In the genomic region with DNA sequence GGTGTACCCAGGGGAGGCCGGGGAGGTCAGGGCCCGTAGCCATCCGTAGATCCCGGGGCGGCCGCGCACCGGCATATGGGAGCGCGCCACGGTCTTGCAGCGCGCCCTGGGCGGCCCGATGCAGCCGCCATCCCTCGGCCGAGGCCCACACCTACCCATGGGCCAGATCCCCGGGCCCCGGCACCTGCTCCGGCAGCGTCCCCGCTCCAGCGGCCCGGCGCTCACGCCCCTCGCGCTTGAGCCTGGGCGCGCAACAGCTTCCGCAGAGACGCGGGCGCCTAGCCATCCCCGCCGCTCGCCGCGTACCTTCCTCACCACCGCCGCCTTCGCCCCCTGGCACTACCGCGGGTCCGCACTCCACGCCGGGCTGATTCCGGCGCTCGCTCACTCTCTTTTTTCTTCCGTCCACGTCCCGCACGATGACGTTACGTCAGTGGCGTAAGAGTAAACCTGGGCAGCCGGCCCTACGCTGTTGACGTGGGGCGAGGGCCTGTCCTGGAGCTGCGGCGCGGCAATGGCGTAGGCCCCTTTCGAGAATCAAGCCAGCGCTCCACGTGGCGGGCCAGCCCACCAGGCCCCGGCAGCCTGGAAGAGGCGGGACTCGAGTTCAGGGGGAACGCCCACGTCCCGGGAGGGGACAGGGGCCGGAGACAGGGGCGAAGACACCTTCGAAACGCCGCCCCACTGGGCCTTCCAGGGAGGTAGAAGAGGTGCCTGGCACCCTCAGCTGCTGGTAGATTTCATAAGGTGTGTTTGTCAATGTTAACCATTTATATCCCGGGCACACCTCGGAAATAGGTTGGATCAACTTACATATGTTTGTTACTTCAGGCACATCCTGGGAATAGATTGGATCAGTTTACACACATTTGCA, we compare ENCODE assay signal across 8 cellular contexts. TPM values are rescaled to one million over a fixed set of nuclear protein-coding genes. Genes with fewer than 3 reads are reported as not detected.
DNase-seq lines count a peak whose midpoint lies in the region; ATAC-seq and TF ChIP-seq lines count a peak whose summit lies in the region.

ALDH18A1 (minus strand) TSS at position 421 of the 874 bp plus-strand sequence. CDS start 3,334 bp downstream, outside the sequence.

- CTCF ChIA-PET in AG04450 (lab: Charles Lee) (interaction anchor here (0.5 to 3.7 kb wide), 4 partner anchors 21 to 207 kb away, joined by 3 to 32 read pairs (median 6); partner anchors contain the start of gene TCTN3), WTC11 (lab: Charles Lee) (interaction anchor here (1.2 to 4.3 kb wide), 2 partner anchors 37 to 209 kb away, joined by 3 to 24 read pairs; partner anchors contain the start of gene TCTN3)

- H3K4me3 ChIP-seq in AG04450 (ENCODE audit: low read depth, low read length) (peak within 1 kb of the TSS; percentile 95), cardiac fibroblast (replicated peaks in 1 of 2; ENCODE audit: low read depth in 2 of 2, low read length in 2 of 2) (peak within 1 kb of the TSS; percentile 89 to 93), spleen (peak within 1 kb of the TSS; percentile 75 to 97 (median 90))

- intact Hi-C loops in spleen (cut with DNase I; ENCODE audit: low total_unique reads): no loop called here

- H3K4me1 Mint-ChIP-seq in WTC11: peaks cover 13% of the 10 kb centered on the region
- H3K4me1 Mint-ChIP-seq in immature natural killer cell: peaks cover 19 to 33% of the 10 kb centered on the region in 2 donors

- peak; percentile 82 for DNase-seq in AG04450 (ENCODE audit: low read depth, low spot score)
- DNase-seq in NCI-H345 (lab: John Stamatoyannopoulos, UW): peak; percentile 79
- peak; percentile 90 for DNase-seq in WTC11 (ENCODE audit: low spot score)
- DNase-seq in cardiac fibroblast (ENCODE audit: low read depth in 2 of 2): peak; percentile 92 to 93
- peak; percentile 92 to 93 (median 92) for DNase-seq in immature natural killer cell
- peak; percentile 97 for DNase-seq in spleen

- peak within 1 kb of the TSS; percentile 39 for H3K27ac ChIP-seq in AG04450 (ENCODE audit: low read depth, low read length)
- H3K27ac ChIP-seq in spleen: peak within 1 kb of the TSS in 7 of 8 donors; percentile 13 to 81 (median 62)

- WGBS in spleen, 5 donors: 0 to 1% (median 0%) methylated on average over 35 to 83 of the region's 83 CpGs

- H3K27ac Mint-ChIP-seq in WTC11: peak within 1 kb of the TSS; percentile 86; the same call in 1 of the 2 replicates
- peak within 1 kb of the TSS; percentile 83 to 94 (median 92) for H3K27ac Mint-ChIP-seq in immature natural killer cell

- H3K9me3 ChIP-seq in AG04450 (ENCODE audit: control insufficient read depth, insufficient read depth, low read length) (peaks cover under 1% of the 10 kb centered on the region), spleen (peaks cover 0 to 4% (median 2%) of the 10 kb centered on the region in 8 donors)

- no peak for TF ChIP-seq POLR2A in spleen (IDR thresholded peaks at IDR 0.05)

- peaks cover 3 to 31% (median 16%) of the 10 kb centered on the region in 6 donors for H3K4me1 ChIP-seq in spleen

- peaks cover 22% of the 10 kb centered on the region for H3K36me3 Mint-ChIP-seq in WTC11
- peaks cover 14 to 21% (median 14%) of the 10 kb centered on the region in 3 donors for H3K36me3 Mint-ChIP-seq in immature natural killer cell

- H3K27me3 ChIP-seq in AG04450 (ENCODE audit: control insufficient read depth, insufficient read depth, low read length): no peaks in the 10 kb centered on the region
- H3K27me3 ChIP-seq in spleen (replicated peaks in 1 of 7): no peaks in the 10 kb centered on the region

- peaks cover 0 to 17% (median 10%) of the 10 kb centered on the region in 6 donors for H3K36me3 ChIP-seq in spleen

- peaks cover 3% of the 10 kb centered on the region for H3K27me3 Mint-ChIP-seq in WTC11 (ENCODE audit: low read depth)
- peaks cover 0 to 6% (median 2%) of the 10 kb centered on the region in 3 donors for H3K27me3 Mint-ChIP-seq in immature natural killer cell (ENCODE audit: low read depth in 3 of 3)

- POLR2A ChIA-PET in AG04450 (lab: Yijun Ruan, JAX) (interaction anchor here (0.6 to 1.4 kb wide), 3 partner anchors 15 to 225 kb away, joined by 3 to 5 read pairs (median 3); partner anchors contain the start of gene TCTN3), WTC11 (lab: Charles Lee) (interaction anchor here (0.5 to 1.2 kb wide), 3 partner anchors 20 to 409 kb away, joined by 3 to 5 read pairs (median 3); no protein-coding TSS in a partner anchor)

- ATAC-seq in GM18867 (IDR thresholded peaks at IDR 0.05; ENCODE audit: unreplicated experiment): peak; percentile 88
- peak; percentile 83 for ATAC-seq in HG03097 (IDR thresholded peaks at IDR 0.05; ENCODE audit: low FRiP score, unreplicated experiment)
- ATAC-seq in WTC11: peak; percentile 91

- H3K9me3 Mint-ChIP-seq in WTC11 (peaks cover 8% of the 10 kb centered on the region), immature natural killer cell (no peaks in the 10 kb centered on the region)

- peak within 1 kb of the TSS; percentile 98 for H3K4me3 Mint-ChIP-seq in WTC11
- peak within 1 kb of the TSS; percentile 96 to 100 (median 97) for H3K4me3 Mint-ChIP-seq in immature natural killer cell

- TF ChIP-seq CTCF in AG04450 (IDR thresholded peaks at IDR 0.05; ENCODE audit: low read depth, low read length): no peak
- TF ChIP-seq CTCF in WTC11 (IDR thresholded peaks at IDR 0.05): no peak
- no peak for TF ChIP-seq CTCF in cardiac fibroblast (IDR thresholded peaks at IDR 0.05; ENCODE audit: low read depth, low read length)
- TF ChIP-seq CTCF in spleen (IDR thresholded peaks at IDR 0.05 in 8 of 11, conservative IDR thresholded peaks at IDR 0.05 in 3 of 11): no peak

TF ChIP-seq in WTC11, 78 proteins besides CTCF, POLR2A, EP300 and RAD21 (continues in another document):
- TF ChIP-seq ARID4B (CRISPR knock-in tag; IDR thresholded peaks at IDR 0.05; ENCODE audit: borderline replicate concordance) (peak; percentile 81), RORB (CRISPR knock-in tag; IDR thresholded peaks at IDR 0.05) (no peak)
- TF ChIP-seq, protein P1, sequence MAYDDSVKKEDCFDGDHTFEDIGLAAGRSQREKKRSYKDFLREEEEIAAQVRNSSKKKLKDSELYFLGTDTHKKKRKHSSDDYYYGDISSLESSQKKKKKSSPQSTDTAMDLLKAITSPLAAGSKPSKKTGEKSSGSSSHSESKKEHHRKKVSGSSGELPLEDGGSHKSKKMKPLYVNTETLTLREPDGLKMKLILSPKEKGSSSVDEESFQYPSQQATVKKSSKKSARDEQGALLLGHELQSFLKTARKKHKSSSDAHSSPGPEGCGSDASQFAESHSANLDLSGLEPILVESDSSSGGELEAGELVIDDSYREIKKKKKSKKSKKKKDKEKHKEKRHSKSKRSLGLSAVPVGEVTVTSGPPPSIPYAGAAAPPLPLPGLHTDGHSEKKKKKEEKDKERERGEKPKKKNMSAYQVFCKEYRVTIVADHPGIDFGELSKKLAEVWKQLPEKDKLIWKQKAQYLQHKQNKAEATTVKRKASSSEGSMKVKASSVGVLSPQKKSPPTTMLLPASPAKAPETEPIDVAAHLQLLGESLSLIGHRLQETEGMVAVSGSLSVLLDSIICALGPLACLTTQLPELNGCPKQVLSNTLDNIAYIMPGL (CRISPR knock-in tag; IDR thresholded peaks at IDR 0.05): peak; percentile 87; the same call in 1 of the 2 replicates
- TF ChIP-seq, protein P2, sequence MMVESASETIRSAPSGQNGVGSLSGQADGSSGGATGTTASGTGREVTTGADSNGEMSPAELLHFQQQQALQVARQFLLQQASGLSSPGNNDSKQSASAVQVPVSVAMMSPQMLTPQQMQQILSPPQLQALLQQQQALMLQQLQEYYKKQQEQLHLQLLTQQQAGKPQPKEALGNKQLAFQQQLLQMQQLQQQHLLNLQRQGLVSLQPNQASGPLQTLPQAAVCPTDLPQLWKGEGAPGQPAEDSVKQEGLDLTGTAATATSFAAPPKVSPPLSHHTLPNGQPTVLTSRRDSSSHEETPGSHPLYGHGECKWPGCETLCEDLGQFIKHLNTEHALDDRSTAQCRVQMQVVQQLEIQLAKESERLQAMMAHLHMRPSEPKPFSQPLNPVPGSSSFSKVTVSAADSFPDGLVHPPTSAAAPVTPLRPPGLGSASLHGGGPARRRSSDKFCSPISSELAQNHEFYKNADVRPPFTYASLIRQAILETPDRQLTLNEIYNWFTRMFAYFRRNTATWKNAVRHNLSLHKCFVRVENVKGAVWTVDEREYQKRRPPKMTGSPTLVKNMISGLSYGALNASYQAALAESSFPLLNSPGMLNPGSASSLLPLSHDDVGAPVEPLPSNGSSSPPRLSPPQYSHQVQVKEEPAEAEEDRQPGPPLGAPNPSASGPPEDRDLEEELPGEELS (CRISPR knock-in tag; IDR thresholded peaks at IDR 0.05): peak; percentile 34; the same call in 1 of the 2 replicates

RNA-seq across cellular contexts. Expression of gene ALDH18A1, which starts in this region (rescaled TPM):
- polyA plus RNA-seq in AG04450 (2011; rRNA removed): 123 and 125 TPM in 2 replicates
- 198 and 259 TPM in 2 replicates for polyA minus RNA-seq in AG04450 (2011; rRNA and poly(A)+ RNA removed)
- 105 to 115 TPM (median 107 TPM) in 3 replicates for total RNA-seq in WTC11 (2021)
- 10 to 100 TPM; 49.6 to 55.7 (median 50.8) TPM for polyA plus RNA-seq in immature natural killer cell
- total RNA-seq in spleen: 10 to 100 TPM; 21.1 to 38.8 (median 25.0) TPM
- 10 to 100 TPM; 13.0 to 15.4 (median 14.0) TPM for polyA plus RNA-seq in spleen

Comparison
In these comparisons a context has a peak if more than half of its experiments do, and no peak if none do; other contexts are left out.
1. Peak in every context shown above with its lines: DNase-seq, ATAC-seq, H3K4me3 ChIP-seq and H3K27ac ChIP-seq.